Comparison of ENCODE assay signal across 1 cellular context in the genomic region with DNA sequence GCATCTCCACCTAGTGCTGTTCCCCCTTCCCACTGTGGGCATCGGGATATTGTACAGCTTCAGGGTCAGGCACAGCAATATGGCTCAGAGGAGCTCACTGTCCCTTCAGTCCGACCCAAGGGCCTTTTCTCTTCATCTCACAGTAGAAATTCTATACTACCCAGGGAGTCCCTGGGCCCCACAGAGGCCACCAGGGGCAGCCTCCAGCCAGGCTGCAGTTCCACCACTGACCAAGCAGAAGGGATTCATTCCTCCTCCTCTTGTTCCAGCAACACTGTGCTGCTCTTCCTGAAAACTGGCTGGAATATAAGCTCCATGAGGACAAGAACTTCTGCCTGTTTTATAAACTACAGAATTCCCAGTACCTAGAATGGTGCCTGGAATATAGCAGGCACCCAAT.
TF ChIP-seq lines count a peak whose summit lies in the region.

No MANE protein-coding gene starts in this region.

TF ChIP-seq in WTC11, 78 proteins besides CTCF, POLR2A, EP300 and RAD21 (continued from another document):
- TF ChIP-seq MXD4 (CRISPR knock-in tag; IDR thresholded peaks at IDR 0.05; ENCODE audit: borderline replicate concordance) (no peak), ZNF121 (CRISPR knock-in tag; IDR thresholded peaks at IDR 0.05) (no peak), ZBTB21 (CRISPR knock-in tag; IDR thresholded peaks at IDR 0.05; ENCODE audit: borderline replicate concordance) (no peak), ZNF232 (CRISPR knock-in tag; IDR thresholded peaks at IDR 0.05) (no peak), ATF1 (CRISPR knock-in tag; IDR thresholded peaks at IDR 0.05) (no peak), PRRX2 (CRISPR knock-in tag; IDR thresholded peaks at IDR 0.05) (no peak), ZNF317 (CRISPR knock-in tag; IDR thresholded peaks at IDR 0.05; ENCODE audit: borderline replicate concordance, low read depth) (no peak), HMGA2 (CRISPR knock-in tag; IDR thresholded peaks at IDR 0.05) (no peak), JAZF1 (CRISPR knock-in tag; IDR thresholded peaks at IDR 0.05) (no peak), TEAD4 (CRISPR knock-in tag; IDR thresholded peaks at IDR 0.05) (no peak)
- TF ChIP-seq, protein P1, sequence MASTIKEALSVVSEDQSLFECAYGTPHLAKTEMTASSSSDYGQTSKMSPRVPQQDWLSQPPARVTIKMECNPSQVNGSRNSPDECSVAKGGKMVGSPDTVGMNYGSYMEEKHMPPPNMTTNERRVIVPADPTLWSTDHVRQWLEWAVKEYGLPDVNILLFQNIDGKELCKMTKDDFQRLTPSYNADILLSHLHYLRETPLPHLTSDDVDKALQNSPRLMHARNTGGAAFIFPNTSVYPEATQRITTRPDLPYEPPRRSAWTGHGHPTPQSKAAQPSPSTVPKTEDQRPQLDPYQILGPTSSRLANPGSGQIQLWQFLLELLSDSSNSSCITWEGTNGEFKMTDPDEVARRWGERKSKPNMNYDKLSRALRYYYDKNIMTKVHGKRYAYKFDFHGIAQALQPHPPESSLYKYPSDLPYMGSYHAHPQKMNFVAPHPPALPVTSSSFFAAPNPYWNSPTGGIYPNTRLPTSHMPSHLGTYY (CRISPR knock-in tag; IDR thresholded peaks at IDR 0.05): no peak
- TF ChIP-seq, protein P2, sequence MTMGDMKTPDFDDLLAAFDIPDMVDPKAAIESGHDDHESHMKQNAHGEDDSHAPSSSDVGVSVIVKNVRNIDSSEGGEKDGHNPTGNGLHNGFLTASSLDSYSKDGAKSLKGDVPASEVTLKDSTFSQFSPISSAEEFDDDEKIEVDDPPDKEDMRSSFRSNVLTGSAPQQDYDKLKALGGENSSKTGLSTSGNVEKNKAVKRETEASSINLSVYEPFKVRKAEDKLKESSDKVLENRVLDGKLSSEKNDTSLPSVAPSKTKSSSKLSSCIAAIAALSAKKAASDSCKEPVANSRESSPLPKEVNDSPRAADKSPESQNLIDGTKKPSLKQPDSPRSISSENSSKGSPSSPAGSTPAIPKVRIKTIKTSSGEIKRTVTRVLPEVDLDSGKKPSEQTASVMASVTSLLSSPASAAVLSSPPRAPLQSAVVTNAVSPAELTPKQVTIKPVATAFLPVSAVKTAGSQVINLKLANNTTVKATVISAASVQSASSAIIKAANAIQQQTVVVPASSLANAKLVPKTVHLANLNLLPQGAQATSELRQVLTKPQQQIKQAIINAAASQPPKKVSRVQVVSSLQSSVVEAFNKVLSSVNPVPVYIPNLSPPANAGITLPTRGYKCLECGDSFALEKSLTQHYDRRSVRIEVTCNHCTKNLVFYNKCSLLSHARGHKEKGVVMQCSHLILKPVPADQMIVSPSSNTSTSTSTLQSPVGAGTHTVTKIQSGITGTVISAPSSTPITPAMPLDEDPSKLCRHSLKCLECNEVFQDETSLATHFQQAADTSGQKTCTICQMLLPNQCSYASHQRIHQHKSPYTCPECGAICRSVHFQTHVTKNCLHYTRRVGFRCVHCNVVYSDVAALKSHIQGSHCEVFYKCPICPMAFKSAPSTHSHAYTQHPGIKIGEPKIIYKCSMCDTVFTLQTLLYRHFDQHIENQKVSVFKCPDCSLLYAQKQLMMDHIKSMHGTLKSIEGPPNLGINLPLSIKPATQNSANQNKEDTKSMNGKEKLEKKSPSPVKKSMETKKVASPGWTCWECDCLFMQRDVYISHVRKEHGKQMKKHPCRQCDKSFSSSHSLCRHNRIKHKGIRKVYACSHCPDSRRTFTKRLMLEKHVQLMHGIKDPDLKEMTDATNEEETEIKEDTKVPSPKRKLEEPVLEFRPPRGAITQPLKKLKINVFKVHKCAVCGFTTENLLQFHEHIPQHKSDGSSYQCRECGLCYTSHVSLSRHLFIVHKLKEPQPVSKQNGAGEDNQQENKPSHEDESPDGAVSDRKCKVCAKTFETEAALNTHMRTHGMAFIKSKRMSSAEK (CRISPR knock-in tag; IDR thresholded peaks at IDR 0.05; ENCODE audit: borderline replicate concordance): no peak
- TF ChIP-seq, protein P3, sequence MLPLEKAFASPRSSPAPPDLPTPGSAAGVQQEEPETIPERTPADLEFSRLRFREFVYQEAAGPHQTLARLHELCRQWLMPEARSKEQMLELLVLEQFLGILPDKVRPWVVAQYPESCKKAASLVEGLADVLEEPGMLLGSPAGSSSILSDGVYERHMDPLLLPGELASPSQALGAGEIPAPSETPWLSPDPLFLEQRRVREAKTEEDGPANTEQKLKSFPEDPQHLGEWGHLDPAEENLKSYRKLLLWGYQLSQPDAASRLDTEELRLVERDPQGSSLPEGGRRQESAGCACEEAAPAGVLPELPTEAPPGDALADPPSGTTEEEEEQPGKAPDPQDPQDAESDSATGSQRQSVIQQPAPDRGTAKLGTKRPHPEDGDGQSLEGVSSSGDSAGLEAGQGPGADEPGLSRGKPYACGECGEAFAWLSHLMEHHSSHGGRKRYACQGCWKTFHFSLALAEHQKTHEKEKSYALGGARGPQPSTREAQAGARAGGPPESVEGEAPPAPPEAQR (CRISPR knock-in tag; IDR thresholded peaks at IDR 0.05): no peak
- TF ChIP-seq, protein P4, sequence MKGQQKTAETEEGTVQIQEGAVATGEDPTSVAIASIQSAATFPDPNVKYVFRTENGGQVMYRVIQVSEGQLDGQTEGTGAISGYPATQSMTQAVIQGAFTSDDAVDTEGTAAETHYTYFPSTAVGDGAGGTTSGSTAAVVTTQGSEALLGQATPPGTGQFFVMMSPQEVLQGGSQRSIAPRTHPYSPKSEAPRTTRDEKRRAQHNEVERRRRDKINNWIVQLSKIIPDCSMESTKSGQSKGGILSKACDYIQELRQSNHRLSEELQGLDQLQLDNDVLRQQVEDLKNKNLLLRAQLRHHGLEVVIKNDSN (CRISPR knock-in tag; IDR thresholded peaks at IDR 0.05): no peak
